In the genomic region with DNA sequence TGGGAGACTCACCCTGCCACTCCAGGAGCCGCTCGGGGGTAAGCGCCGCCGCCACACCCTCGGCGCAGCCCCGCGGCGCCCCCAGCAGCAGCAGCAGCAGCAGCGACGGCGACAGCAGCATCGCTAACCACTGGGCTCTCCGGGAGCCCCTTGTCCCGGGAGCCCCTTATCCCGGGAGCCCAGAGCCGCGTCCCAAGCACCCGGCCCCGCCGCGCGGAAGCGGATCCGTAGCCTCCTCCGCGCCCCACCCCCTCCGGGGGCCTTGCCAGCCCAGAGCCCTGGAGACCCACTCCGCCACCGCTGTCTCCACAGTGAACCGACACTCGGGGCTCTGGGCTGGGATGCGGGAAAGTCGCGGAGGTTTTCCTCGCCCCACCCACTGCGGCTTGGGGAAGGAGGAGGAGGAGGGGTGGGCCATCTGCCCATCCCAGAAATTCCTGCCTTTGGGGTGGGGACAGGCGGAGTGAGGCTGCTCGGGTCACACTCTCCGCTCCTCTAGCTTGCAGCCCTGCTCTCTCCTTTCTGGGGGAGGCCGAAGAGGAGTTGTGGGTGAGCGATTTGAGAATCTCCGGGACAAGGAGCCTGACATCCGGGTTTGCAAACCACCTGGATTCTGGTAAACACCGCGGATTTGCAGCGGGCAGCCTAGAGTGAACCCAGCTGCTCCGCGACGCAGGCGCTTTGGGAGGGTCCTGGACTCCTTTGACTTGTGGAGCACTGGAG, we compare ENCODE assay signal across 8 cellular contexts. TPM values are rescaled to one million over a fixed set of nuclear protein-coding genes. Genes with fewer than 3 reads are reported as not detected.
A peak's percentile ranks its signal among the peaks of the same experiment; 100 is the strongest.
DNase-seq lines count a peak whose midpoint lies in the region; ATAC-seq and TF ChIP-seq lines count a peak whose summit lies in the region.

TSS of gene PLA2R1 (minus strand) at position 333 of the 723 bp plus-strand sequence. CDS start at position 121, 212 bp downstream.

- DNase-seq in AG08396 (ENCODE audit: low spot score) (peak; percentile 75), LHCN-M2 (ENCODE audit: low read depth) (peak; percentile 39), cerebellum (ENCODE audit: low spot score) (peak; percentile 73), kidney glomerular epithelial cell (lab: John Stamatoyannopoulos, UW) (peak; percentile 46), smooth muscle cell (lab: John Stamatoyannopoulos, UW; ENCODE audit: unreplicated experiment) (peak; percentile 15), hippocampal formation (lab: John Stamatoyannopoulos, UW) (no peak), Kasumi-1 (lab: John Stamatoyannopoulos, UW) (no peak)

- H3K4me1 ChIP-seq in smooth muscle cell (ENCODE audit: low read depth), result no peaks in the 10 kb centered on the region

- 1% methylated on average over 46 of the region's 52 CpGs for WGBS in smooth muscle cell (ENCODE audit: low lambda C conversion rate)

- no peaks in the 10 kb centered on the region for H4K20me1 ChIP-seq in smooth muscle cell (ENCODE audit: low read depth)

- H3K4me3 ChIP-seq in smooth muscle cell, result peak within 1 kb of the TSS; percentile 89

- peak within 1 kb of the TSS; percentile 90 for H3K4me2 ChIP-seq in smooth muscle cell

- H3K36me3 ChIP-seq in smooth muscle cell (ENCODE audit: low read depth), result no peaks in the 10 kb centered on the region

- TF ChIP-seq CTCF in smooth muscle cell (IDR thresholded peaks at IDR 0.05; ENCODE audit: borderline replicate concordance, insufficient read depth, poor library complexity, severe bottlenecking), result no peak

- H3K9ac ChIP-seq in smooth muscle cell (ENCODE audit: low read depth), result peak within 1 kb of the TSS; percentile 41

- no peaks in the 10 kb centered on the region for H3K9me3 ChIP-seq in smooth muscle cell (replicated peaks; ENCODE audit: low read depth)

- no peaks in the 10 kb centered on the region for H3K27me3 ChIP-seq in smooth muscle cell (ENCODE audit: low read depth)

- H3K79me2 ChIP-seq in smooth muscle cell (ENCODE audit: low read depth), result peaks cover 3% of the 10 kb centered on the region

- H3K27ac ChIP-seq in smooth muscle cell (ENCODE audit: low read depth), result no peak within 1 kb of the TSS

- ATAC-seq in GM21576 (IDR thresholded peaks at IDR 0.05; ENCODE audit: unreplicated experiment), result no peak

- H3F3A ChIP-seq in smooth muscle cell (ENCODE audit: low read depth), result no peaks in the 10 kb centered on the region

- peak within 1 kb of the TSS; percentile 83 for H2AFZ ChIP-seq in smooth muscle cell (ENCODE audit: low read depth)

RNA-seq across cellular contexts. Expression of gene PLA2R1, which starts in this region (rescaled TPM):
- total RNA-seq in LHCN-M2 (2014; rRNA removed) (5.3 and 7.1 TPM in 2 replicates), cerebellum (11.9 TPM), smooth muscle cell (7.3 and 10.1 TPM in 2 replicates)
- polyA plus RNA-seq in LHCN-M2 (2012), result 2.0 TPM
- polyA plus RNA-seq in smooth muscle cell, result 4.7 and 4.8 TPM in 2 replicates

Comparison
In these comparisons a context has a peak if more than half of its experiments do, and no peak if none do; other contexts are left out.
1. DNase-seq: peak in AG08396 (single experiment), LHCN-M2 (single experiment), cerebellum (single experiment), kidney glomerular epithelial cell (single experiment) and smooth muscle cell (single experiment); none in hippocampal formation (0 of 2) and Kasumi-1 (0 of 2).